34 cellular contexts compared by ENCODE assay signal in the genomic region with DNA sequence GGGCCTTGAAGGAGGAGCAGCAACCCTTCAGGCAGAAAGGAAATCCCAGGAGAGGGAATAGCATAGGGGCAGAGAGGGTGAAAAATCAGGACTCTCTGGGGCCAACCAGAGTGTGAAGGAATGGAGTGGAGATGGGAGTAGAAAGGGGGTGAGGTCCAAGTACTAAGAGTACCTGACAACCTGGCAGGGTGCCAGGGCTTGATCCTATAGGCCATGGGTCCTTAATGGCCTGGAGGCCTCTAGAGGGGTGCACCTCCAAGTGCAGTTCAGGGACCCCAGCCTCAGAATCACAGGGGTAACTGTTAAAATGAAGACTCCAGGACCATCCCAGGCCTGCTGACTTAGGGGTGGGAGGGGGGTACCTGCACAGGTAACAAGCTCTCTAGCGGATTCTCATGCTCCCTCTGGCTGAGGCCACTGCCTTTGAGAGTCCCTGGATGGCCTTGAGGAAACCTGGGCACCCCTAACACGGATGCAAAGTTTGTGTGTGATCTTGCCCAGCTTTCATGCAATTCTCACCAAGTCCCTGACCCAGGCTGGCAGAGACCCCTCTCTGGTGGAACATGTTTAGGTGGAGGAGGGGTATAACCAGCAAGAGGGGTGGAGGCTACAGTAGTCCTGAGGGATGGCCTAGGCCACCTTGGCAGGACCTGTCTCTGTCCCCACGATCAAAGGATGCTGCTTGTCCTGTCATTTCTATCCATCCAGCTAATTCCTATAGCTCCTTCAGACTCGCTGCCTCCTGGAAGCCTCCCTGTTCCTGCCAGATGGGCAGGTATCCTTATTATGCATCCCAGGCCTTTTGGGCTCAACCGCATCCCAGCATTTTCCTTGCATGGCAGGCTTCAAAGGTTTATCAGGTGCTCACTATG. TPM values are rescaled to one million over a fixed set of nuclear protein-coding genes. Genes with fewer than 3 reads are reported as not detected.
A peak's percentile ranks its signal among the peaks of the same experiment; 100 is the strongest.
DNase-seq lines count a peak whose midpoint lies in the region; ATAC-seq, FAIRE-seq and TF ChIP-seq lines count a peak whose summit lies in the region.
"Had no signal": no experiment of that assay in that cellular context is flagged by ENCODE, and none has a peak within 500 bp of the region (broad histone marks: within the 10 kb centered on the region; RNA-seq: fewer than 3 reads in every experiment).

No MANE protein-coding gene starts in this region.

- ATAC-seq in K562: no peak
- ATAC-seq in lung (ENCODE audit: insufficient read depth, low FRiP score): no peak
- ATAC-seq in activated naive CD8-positive, alpha-beta T cell treated with anti-CD3 and anti-CD28 coated beads, Interleukin-2, amount 50 U/mL, for 24 hours: no peak
- ATAC-seq: activated CD4-positive, alpha-beta T cell treated with anti-CD3 and anti-CD28 coated beads for 36 hours; effector memory CD8-positive, alpha-beta T cell; naive thymus-derived CD8-positive, alpha-beta T cell had no signal

- TF ChIP-seq POLR2A in K562 (conservative IDR thresholded peaks at IDR 0.05) (no peak), testis (IDR thresholded peaks at IDR 0.05) (no peak)

- 43% methylated on average over 5 of the region's 5 CpGs for WGBS in K562 (ENCODE audit: insufficient coverage, low coverage, missing lambda C conversion rate)
- 73 to 87% methylated on average over 5 of the region's 5 CpGs for WGBS in lung, 2 donors
- WGBS in testis, 2 donors: 81 to 98% methylated on average over 4 to 5 of the region's 5 CpGs

- H3K4me1 Mint-ChIP-seq in activated naive CD8-positive, alpha-beta T cell treated with anti-CD3 and anti-CD28 coated beads, Interleukin-2, amount 50 U/mL, for 24 hours: no peaks in the 10 kb centered on the region
- H3K4me1 Mint-ChIP-seq: activated CD4-positive, alpha-beta T cell treated with anti-CD3 and anti-CD28 coated beads for 36 hours; CD8-positive, alpha-beta memory T cell had no signal

- no peak for TF ChIP-seq CTCF in K562 (IDR thresholded peaks at IDR 0.05 in 2 of 3, conservative IDR thresholded peaks at IDR 0.05 in 1 of 3; ENCODE audit: insufficient read depth in 2 of 3, low read depth in 1 of 3, low read length in 3 of 3)
- no peak for TF ChIP-seq CTCF in lung (IDR thresholded peaks at IDR 0.05; ENCODE audit: control extremely low read depth, extremely low read depth)
- TF ChIP-seq CTCF in testis (IDR thresholded peaks at IDR 0.05): no peak
- no peak for TF ChIP-seq CTCF in OCI-LY7 (conservative IDR thresholded peaks at IDR 0.05; ENCODE audit: low read length)

- no peak for TF ChIP-seq EP300 in K562 (IDR thresholded peaks at IDR 0.05; ENCODE audit: low read length)

- in situ Hi-C loops in K562 (cut with MboI): no loop called here

- H3K9ac ChIP-seq in K562 (ENCODE audit: insufficient read depth in 1 of 2, low read depth in 2 of 2, low read length in 2 of 2): no peak overlapping the region

- intact Hi-C loops in K562 (cut with micrococcal nuclease) (loop anchor here (2.0 to 10.0 kb wide), 2 partner anchors 15 to 811 kb away; no protein-coding TSS in a partner anchor), testis (cut with DNase I; ENCODE audit: low total_unique reads) (no loop called here), OCI-LY7 (cut with micrococcal nuclease; ENCODE audit: unreplicated experiment) (no loop called here)

- CTCF ChIA-PET in K562 (lab: Yijun Ruan, JAX; ENCODE audit: low intra/inter-chr PET ratio) (no interaction called here), OCI-LY7 (lab: Charles Lee; ENCODE audit: unreplicated experiment) (no interaction called here)

- no peak overlapping the region for H3K4me3 Mint-ChIP-seq in activated naive CD8-positive, alpha-beta T cell treated with anti-CD3 and anti-CD28 coated beads, Interleukin-2, amount 50 U/mL, for 24 hours
- H3K4me3 Mint-ChIP-seq: activated CD4-positive, alpha-beta T cell treated with anti-CD3 and anti-CD28 coated beads for 36 hours; activated naive CD8-positive, alpha-beta T cell treated with anti-CD3 and anti-CD28 coated beads, Interleukin-2, amount 10 ng/mL, durations not matched to agents 7 days and 5 days; activated T-cell treated with anti-CD3 and anti-CD28 coated beads, Interleukin-2, amount 50 U/mL, for 24 hours; CD8-positive, alpha-beta memory T cell; effector memory CD8-positive, alpha-beta T cell; naive thymus-derived CD8-positive, alpha-beta T cell; stimulated activated naive B cell treated with anti-CD40 and anti-IgM and Interleukin-4, amounts not matched to agents 10 μg/mL and 1 μg/mL and 100 μg/mL, for 72 hours had no signal

- H4K20me1 ChIP-seq in K562 (replicated peaks; ENCODE audit: control insufficient read depth, insufficient read depth, low read length): peaks cover 7% of the 10 kb centered on the region; the same call in 1 of the 2 replicates
- H4K20me1 ChIP-seq in OCI-LY7 (ENCODE audit: insufficient read depth, low read length): no peaks in the 10 kb centered on the region

- H3K9me3 ChIP-seq in K562 (replicated peaks; ENCODE audit: control insufficient read depth, insufficient read depth, low read depth, low read length): no peaks in the 10 kb centered on the region
- H3K9me3 ChIP-seq in lung (ENCODE audit: control insufficient read depth in 2 of 2, insufficient read depth in 1 of 2, low read length in 1 of 2): no peaks in the 10 kb centered on the region
- no peaks in the 10 kb centered on the region for H3K9me3 ChIP-seq in testis
- H3K9me3 ChIP-seq in OCI-LY7 (ENCODE audit: low read length): no peaks in the 10 kb centered on the region
- H3K9me3 ChIP-seq: BE2C, HAP-1, SJCRH30, uterus had no signal

- POLR2A ChIA-PET in K562 (lab: Yijun Ruan, JAX): interaction anchor here (1.3 kb wide), 2 partner anchors 8 to 77 kb away, joined by 3 to 5 read pairs; no protein-coding TSS in a partner anchor
- POLR2A ChIA-PET in OCI-LY7 (lab: Charles Lee): interaction anchor here (0.6 kb wide), 1 partner anchor 9 kb away, joined by 3 read pairs; no protein-coding TSS in a partner anchor

- H3K79me2 ChIP-seq in K562 (ENCODE audit: control insufficient read depth, insufficient read depth, low read length): no peaks in the 10 kb centered on the region
- no peaks in the 10 kb centered on the region for H3K79me2 ChIP-seq in OCI-LY7 (ENCODE audit: insufficient read depth, low read depth, low read length)

- H3K27ac Mint-ChIP-seq in activated naive CD8-positive, alpha-beta T cell treated with anti-CD3 and anti-CD28 coated beads, Interleukin-2, amount 50 U/mL, for 24 hours: no peak overlapping the region
- H3K27ac Mint-ChIP-seq: activated CD4-positive, alpha-beta T cell treated with anti-CD3 and anti-CD28 coated beads for 36 hours; activated naive CD8-positive, alpha-beta T cell treated with anti-CD3 and anti-CD28 coated beads, Interleukin-2, amount 10 ng/mL, durations not matched to agents 7 days and 5 days; activated T-cell treated with anti-CD3 and anti-CD28 coated beads, Interleukin-2, amount 50 U/mL, for 24 hours; effector memory CD8-positive, alpha-beta T cell; naive thymus-derived CD8-positive, alpha-beta T cell had no signal

- H3K4me3 ChIP-seq in H7 (ENCODE audit: insufficient read depth, low read depth, low read length): no peak overlapping the region
- no peak overlapping the region for H3K4me3 ChIP-seq in K562
- H3K4me3 ChIP-seq in lung: no peak overlapping the region
- no peak overlapping the region for H3K4me3 ChIP-seq in testis
- H3K4me3 ChIP-seq in OCI-LY7 (ENCODE audit: low read depth, low read length, poor library complexity, severe bottlenecking): no peak overlapping the region
- H3K4me3 ChIP-seq: cardiac muscle cell, HAP-1, SJCRH30, uterus had no signal

- H3K27me3 Mint-ChIP-seq in activated naive CD8-positive, alpha-beta T cell treated with anti-CD3 and anti-CD28 coated beads, Interleukin-2, amount 50 U/mL, for 24 hours: peaks cover 3% of the 10 kb centered on the region
- H3K27me3 Mint-ChIP-seq: activated CD4-positive, alpha-beta T cell treated with anti-CD3 and anti-CD28 coated beads for 36 hours had no signal

- H3K27me3 ChIP-seq in H7 (ENCODE audit: control insufficient read depth, insufficient read depth, low read length): no peaks in the 10 kb centered on the region
- H3K27me3 ChIP-seq in K562 (ENCODE audit: control insufficient read depth in 2 of 2, insufficient read depth in 2 of 2, low read length in 2 of 2): peaks cover 0 to 10% of the 10 kb centered on the region in 2 experiments; a peak in 2 of 5 replicates
- H3K27me3 ChIP-seq in lung (ENCODE audit: control insufficient read depth, insufficient read depth): no peaks in the 10 kb centered on the region
- no peaks in the 10 kb centered on the region for H3K27me3 ChIP-seq in testis
- H3K27me3 ChIP-seq: BE2C, cardiac muscle cell, SJCRH30, uterus had no signal

- BruUV-seq in K562 (replicated peaks; lab: Mats Ljungman, UMichigan): no TSS peak
- BruUV-seq in OCI-LY7 (replicated peaks; lab: Mats Ljungman, UMichigan): no TSS peak

- FAIRE-seq in K562 (lab: Jason Lieb, UNC): no peak
- FAIRE-seq: astrocyte, kidney had no signal

- no peaks in the 10 kb centered on the region for H3K36me3 ChIP-seq in H7 (replicated peaks; ENCODE audit: control insufficient read depth, insufficient read depth, low read length)
- H3K36me3 ChIP-seq in K562 (ENCODE audit: control insufficient read depth, insufficient read depth, low read length): no peaks in the 10 kb centered on the region
- no peaks in the 10 kb centered on the region for H3K36me3 ChIP-seq in lung (ENCODE audit: control insufficient read depth in 2 of 2, insufficient read depth in 2 of 2, low read length in 2 of 2)
- no peaks in the 10 kb centered on the region for H3K36me3 ChIP-seq in testis (ENCODE audit: low read depth, missing control alignments)
- H3K36me3 ChIP-seq in OCI-LY7 (ENCODE audit: insufficient read depth, low read length): no peaks in the 10 kb centered on the region
- H3K36me3 ChIP-seq: BE2C, cardiac muscle cell, HAP-1, SJCRH30, uterus had no signal

- no peak for TF ChIP-seq RAD21 in K562 (CRISPR knock-in tag; conservative IDR thresholded peaks at IDR 0.05 in 1 of 2, IDR thresholded peaks at IDR 0.05 in 1 of 2)

- H3K9me1 ChIP-seq in K562 (ENCODE audit: control insufficient read depth, insufficient read depth, low read length): no peaks in the 10 kb centered on the region

- DNase-seq in H7 (peak; percentile 7), K562 (ENCODE audit: extremely low read depth in 1 of 4, low spot score in 3 of 4) (peak in 1 of 4 experiments; percentile 7), lung (ENCODE audit: low spot score) (peak; percentile 22), testis (peak; percentile 11), HuH-7.5 (ENCODE audit: low spot score) (no peak), OCI-LY7 (ENCODE audit: low spot score) (no peak)
- DNase-seq in activated naive CD8-positive, alpha-beta T cell treated with anti-CD3 and anti-CD28 coated beads, Interleukin-2, amount 50 U/mL, for 24 hours: no peak
- DNase-seq: activated CD4-positive, alpha-beta T cell treated with anti-CD3 and anti-CD28 coated beads for 36 hours; activated effector memory CD4-positive, alpha-beta T cell treated with anti-CD3 and anti-CD28 coated beads, Interleukin-2, amount 50 U/mL, for 16 hours; activated naive CD8-positive, alpha-beta T cell treated with anti-CD3 and anti-CD28 coated beads, Interleukin-2, amount 10 ng/mL, durations not matched to agents 7 days and 5 days; activated T-cell treated with anti-CD3 and anti-CD28 coated beads, Interleukin-2, amount 50 U/mL, for 24 hours; BE2C; CD8-positive, alpha-beta memory T cell; cortex of kidney; effector memory CD8-positive, alpha-beta T cell; EL; Kasumi-1; kidney; NCI-H2107; NCI-H446; NCI-H774; nucleus accumbens; SJCRH30; stimulated activated naive B cell treated with anti-CD40 and anti-IgM and Interleukin-4, amounts not matched to agents 10 μg/mL and 1 μg/mL and 100 μg/mL, for 72 hours; SW 1271; T-helper 9 cell had no signal

- H2AFZ ChIP-seq in K562 (ENCODE audit: low read depth, low read length): no peak overlapping the region
- H2AFZ ChIP-seq in OCI-LY7 (ENCODE audit: low read length): no peak overlapping the region

- no peaks in the 10 kb centered on the region for H3K9me3 Mint-ChIP-seq in activated naive CD8-positive, alpha-beta T cell treated with anti-CD3 and anti-CD28 coated beads, Interleukin-2, amount 50 U/mL, for 24 hours
- H3K9me3 Mint-ChIP-seq: activated naive CD8-positive, alpha-beta T cell treated with anti-CD3 and anti-CD28 coated beads, Interleukin-2, amount 10 ng/mL, durations not matched to agents 7 days and 5 days; activated T-cell treated with anti-CD3 and anti-CD28 coated beads, Interleukin-2, amount 50 U/mL, for 24 hours; CD8-positive, alpha-beta memory T cell; effector memory CD8-positive, alpha-beta T cell; naive thymus-derived CD8-positive, alpha-beta T cell; stimulated activated naive B cell treated with anti-CD40 and anti-IgM and Interleukin-4, amounts not matched to agents 10 μg/mL and 1 μg/mL and 100 μg/mL, for 72 hours had no signal

- peaks cover 0 to 6% of the 10 kb centered on the region in 2 experiments; a peak in 2 of 5 replicates for H3K4me1 ChIP-seq in K562 (replicated peaks in 1 of 2; ENCODE audit: control insufficient read depth in 2 of 2, insufficient read depth in 2 of 2, low read length in 2 of 2)
- H3K4me1 ChIP-seq in lung (ENCODE audit: control insufficient read depth in 2 of 2, insufficient read depth in 2 of 2, low read length in 2 of 2): peaks cover 0 to 2% of the 10 kb centered on the region in 2 donors
- peaks cover 8% of the 10 kb centered on the region for H3K4me1 ChIP-seq in testis
- no peaks in the 10 kb centered on the region for H3K4me1 ChIP-seq in OCI-LY7 (ENCODE audit: insufficient read depth, low read length, poor library complexity, severe bottlenecking)
- H3K4me1 ChIP-seq: BE2C, HAP-1, uterus had no signal

- H3K36me3 Mint-ChIP-seq in activated naive CD8-positive, alpha-beta T cell treated with anti-CD3 and anti-CD28 coated beads, Interleukin-2, amount 50 U/mL, for 24 hours (ENCODE audit: low read depth): no peaks in the 10 kb centered on the region
- H3K36me3 Mint-ChIP-seq: activated naive CD8-positive, alpha-beta T cell treated with anti-CD3 and anti-CD28 coated beads, Interleukin-2, amount 10 ng/mL, durations not matched to agents 7 days and 5 days; CD8-positive, alpha-beta memory T cell had no signal

- H3K27ac ChIP-seq in K562 (ENCODE audit: extremely low read depth, low read depth, low read length) (no peak overlapping the region), lung (ENCODE audit: low read depth in 1 of 2, low read length in 1 of 2) (no peak overlapping the region), testis (no peak overlapping the region), OCI-LY7 (ENCODE audit: low read depth, low read length, poor library complexity, severe bottlenecking) (no peak overlapping the region)
- H3K27ac ChIP-seq: cardiac muscle cell, HL-60, SJCRH30, uterus, VCaP had no signal

- H3K4me2 ChIP-seq in K562 (ENCODE audit: insufficient read depth, low read length) (no peak overlapping the region), OCI-LY7 (ENCODE audit: low read length) (no peak overlapping the region)

- no peaks in the 10 kb centered on the region for H3K9me2 ChIP-seq in OCI-LY7 (ENCODE audit: insufficient read depth, low read length)

RNA-seq across cellular contexts. Expression of gene CSF1R, which starts 17.6 kb away (rescaled TPM):
- total RNA-seq in H7 (2014; rRNA removed; shearing (Covaris generic)): not detected in 2 replicates
- total RNA-seq in K562 (2011; cell fraction: chromatin; rRNA removed; ENCODE audit: low replicate concordance): not detected in 2 replicates
- not detected in 2 replicates for total RNA-seq in K562 (2011; cell fraction: nucleolus; rRNA removed)
- total RNA-seq in K562 (2011; cell fraction: nucleoplasm; rRNA removed): not detected in 2 replicates
- total RNA-seq in K562 (2014; rRNA removed) (not detected in 2 replicates), K562 (2014; rRNA removed; fragmentation: Illumina TruSeq; extraction: Trizol) (not detected in 2 replicates), K562 (2015; rRNA removed; fragmentation: Illumina TruSeq; extraction: Trizol) (not detected in 2 replicates), K562 (2021) (0.20 and 0.22 TPM in 2 replicates), lung (10 to 100 TPM; 29.1 to 52.3 TPM), testis (10 to 100 TPM in 1 of 2 donors, 1 to 10 TPM in 1; 4.3 to 15.7 TPM), OCI-LY7 (2022) (not detected in 2 replicates)
- polyA plus RNA-seq in K562 (2011; rRNA removed) (0.03 TPM in 1 of 2 replicates, not detected in the other), K562 (2014; fragmentation: Illumina TruSeq; extraction: Trizol) (not detected in 2 replicates), K562 (2014; fragmentation: Nextera tagmentation; extraction: Ambion mirVana) (not detected), K562 (2014; rRNA removed) (0.64 TPM in 1 of 2 replicates, not detected in the other), lung (10 to 100 TPM; 13.0 to 65.0 TPM), testis (ENCODE audit: insufficient read depth, low read depth, low replicate concordance) (25.4 TPM)
- 0.03 TPM in 1 of 2 replicates, not detected in the other for polyA plus RNA-seq in K562 (2011; cell fraction: cytosol; rRNA removed)
- 0.13 TPM in 1 of 2 replicates, not detected in the other for polyA plus RNA-seq in K562 (2011; cell fraction: nucleus; rRNA removed)
- 0.12 TPM in 1 of 2 replicates, not detected in the other for polyA plus RNA-seq in K562 (2012)
- polyA minus RNA-seq in K562 (2011; rRNA and poly(A)+ RNA removed): 0.39 TPM in 1 of 2 replicates, not detected in the other
- polyA minus RNA-seq in K562 (2011; cell fraction: cytosol; rRNA and poly(A)+ RNA removed): not detected in 2 replicates
- not detected in 2 replicates for polyA minus RNA-seq in K562 (2011; cell fraction: nucleus; rRNA and poly(A)+ RNA removed)
- total RNA-seq in OCI-LY7 (2014; rRNA removed; shearing (Covaris generic)): not detected in 2 replicates
- total RNA-seq: activated CD8-positive, alpha-beta memory T cell treated with anti-CD3 and anti-CD28 coated beads for 36 hours; cardiac muscle cell had no signal

RNA-seq across cellular contexts. Expression of gene PDGFRB, which starts 51.7 kb away (rescaled TPM):
- total RNA-seq in H7 (2014; rRNA removed; shearing (Covaris generic)): 0.48 and 3.2 TPM in 2 replicates
- 2.1 and 7.7 TPM in 2 replicates for total RNA-seq in K562 (2011; cell fraction: chromatin; rRNA removed; ENCODE audit: low replicate concordance)
- 1.8 and 5.2 TPM in 2 replicates for total RNA-seq in K562 (2011; cell fraction: nucleolus; rRNA removed)
- total RNA-seq in K562 (2011; cell fraction: nucleoplasm; rRNA removed): 3.0 and 3.6 TPM in 2 replicates
- 0.09 TPM in 1 of 2 replicates, not detected in the other for total RNA-seq in K562 (2014; rRNA removed)
- 0.07 and 0.13 TPM in 2 replicates for total RNA-seq in K562 (2014; rRNA removed; fragmentation: Illumina TruSeq; extraction: Trizol)
- not detected in 2 replicates for total RNA-seq in K562 (2015; rRNA removed; fragmentation: Illumina TruSeq; extraction: Trizol)
- 0.51 and 0.86 TPM in 2 replicates for total RNA-seq in K562 (2021)
- polyA plus RNA-seq in K562 (2011; rRNA removed): 1.1 and 1.5 TPM in 2 replicates
- 0.71 and 1.6 TPM in 2 replicates for polyA plus RNA-seq in K562 (2011; cell fraction: cytosol; rRNA removed)
- 2.5 and 3.8 TPM in 2 replicates for polyA plus RNA-seq in K562 (2011; cell fraction: nucleus; rRNA removed)
- 0.14 and 0.29 TPM in 2 replicates for polyA plus RNA-seq in K562 (2012)
- 0.03 and 0.09 TPM in 2 replicates for polyA plus RNA-seq in K562 (2014; fragmentation: Illumina TruSeq; extraction: Trizol)
- not detected for polyA plus RNA-seq in K562 (2014; fragmentation: Nextera tagmentation; extraction: Ambion mirVana)
- 0.01 and 0.07 TPM in 2 replicates for polyA plus RNA-seq in K562 (2014; rRNA removed)
- polyA minus RNA-seq in K562 (2011; rRNA and poly(A)+ RNA removed): 0.48 and 1.0 TPM in 2 replicates
- polyA minus RNA-seq in K562 (2011; cell fraction: cytosol; rRNA and poly(A)+ RNA removed): 2.6 and 3.1 TPM in 2 replicates
- 1.5 and 3.9 TPM in 2 replicates for polyA minus RNA-seq in K562 (2011; cell fraction: nucleus; rRNA and poly(A)+ RNA removed)
- total RNA-seq in lung: 100 to 1,000 TPM; 110 to 215 TPM
- polyA plus RNA-seq in lung: 10 to 100 TPM; 33.6 to 46.5 TPM
- total RNA-seq in testis: 10 to 100 TPM; 71.2 to 87.0 TPM
- 61.6 TPM for polyA plus RNA-seq in testis (ENCODE audit: insufficient read depth, low read depth, low replicate concordance)
- total RNA-seq in OCI-LY7 (2014; rRNA removed; shearing (Covaris generic)): 0.80 and 3.0 TPM in 2 replicates
- total RNA-seq in OCI-LY7 (2022): 0.23 TPM in 1 of 2 replicates, not detected in the other
- total RNA-seq: activated CD4-positive, alpha-beta T cell treated with anti-CD3 and anti-CD28 coated beads for 36 hours had no signal

Comparison
In these comparisons a context has a peak if more than half of its experiments do, and no peak if none do; other contexts are left out.
1. DNase-seq: peak in H7 (single experiment), lung (single experiment) and testis (single experiment); none in activated naive CD8-positive, alpha-beta T cell treated with anti-CD3 and anti-CD28 coated beads, Interleukin-2, amount 50 U/mL, for 24 hours (single experiment), HuH-7.5 (single experiment) and OCI-LY7 (single experiment).
2. RNA of gene PDGFRB, which starts 51.7 kb away (total RNA-seq): 110 to 215 TPM in lung and 71.2 to 87.0 TPM in testis; 0.48 to 3.2 TPM in H7, 0.23 to 3.0 TPM in OCI-LY7 and 0.07 to 7.7 TPM in K562; every median in the first group is over 4 times any median in the second.